Comparison of ENCODE assay signal across 26 cellular contexts in genomic region chr16:87618216-87618615, GRCh38. TPM values are rescaled to one million over a fixed set of nuclear protein-coding genes. Genes with fewer than 3 reads are reported as not detected.
"Had no signal": no experiment of that assay in that cellular context is flagged by ENCODE, and none has a peak within 500 bp of the region (broad histone marks: within the 10 kb centered on the region; RNA-seq: fewer than 3 reads in every experiment).

No MANE protein-coding gene starts in this region.

- FAIRE-seq: small intestine, urothelium cell line had no signal

- DNase-seq: islet precursor cell; lower lobe of right lung; mammary epithelial cell; mesenchymal stem cell; occipital lobe; ovary; sigmoid colon; small intestine; spleen; stimulated activated CD4-positive, alpha-beta T cell treated with anti-CD3 and anti-CD28 coated beads, Interleukin-4, amount 100 ng/mL, for 24 hours; stimulated activated naive CD4-positive, alpha-beta T cell; tibial artery; trophoblast cell; upper lobe of right lung had no signal

- H3K9me3 Mint-ChIP-seq: naive thymus-derived CD8-positive, alpha-beta T cell; nephron; neural crest cell; stimulated activated effector memory CD8-positive, alpha-beta T cell treated with anti-CD3 and anti-CD28 coated beads, Interleukin-12 subunit alpha, Interleukin-12 subunit beta, amount 100 ng/mL, for 72 hours; stimulated activated naive CD8-positive, alpha-beta T cell treated with anti-CD3 and anti-CD28 coated beads, Interleukin-15, Interleukin-2, amounts not matched to agents 100 ng/mL and 50 ng/mL, for 24 hours had no signal

- H3K27ac ChIP-seq: hepatocyte, lower lobe of right lung, neutrophil, ovary, right atrium auricular region, sigmoid colon, spleen, suprapubic skin, thoracic aorta, tibial artery, upper lobe of right lung had no signal

- H2AFZ ChIP-seq: hepatocyte had no signal

- H3K4me2 ChIP-seq: hepatocyte had no signal

- H3K4me1 ChIP-seq: lower lobe of right lung, right atrium auricular region, sigmoid colon, spleen, suprapubic skin, tibial artery, upper lobe of right lung had no signal

- H3K36me3 ChIP-seq: lower lobe of right lung, neutrophil, ovary, right atrium auricular region, sigmoid colon, spleen, suprapubic skin, thoracic aorta, tibial artery, upper lobe of right lung had no signal

- H3K36me3 Mint-ChIP-seq: naive thymus-derived CD8-positive, alpha-beta T cell; stimulated activated effector memory CD8-positive, alpha-beta T cell treated with anti-CD3 and anti-CD28 coated beads, Interleukin-12 subunit alpha, Interleukin-12 subunit beta, amount 100 ng/mL, for 72 hours had no signal

- H3K4me3 Mint-ChIP-seq: naive thymus-derived CD8-positive, alpha-beta T cell; nephron; neural crest cell; stimulated activated effector memory CD8-positive, alpha-beta T cell treated with anti-CD3 and anti-CD28 coated beads, Interleukin-12 subunit alpha, Interleukin-12 subunit beta, amount 100 ng/mL, for 72 hours; stimulated activated naive CD8-positive, alpha-beta T cell treated with anti-CD3 and anti-CD28 coated beads, Interleukin-15, Interleukin-2, amounts not matched to agents 100 ng/mL and 50 ng/mL, for 24 hours had no signal

- H3K27me3 Mint-ChIP-seq: progenitor cell of endocrine pancreas had no signal

- H3K27ac Mint-ChIP-seq: naive thymus-derived CD8-positive, alpha-beta T cell; nephron; progenitor cell of endocrine pancreas; stimulated activated effector memory CD8-positive, alpha-beta T cell treated with anti-CD3 and anti-CD28 coated beads, Interleukin-12 subunit alpha, Interleukin-12 subunit beta, amount 100 ng/mL, for 72 hours; stimulated activated naive CD8-positive, alpha-beta T cell treated with anti-CD3 and anti-CD28 coated beads, Interleukin-15, Interleukin-2, amounts not matched to agents 100 ng/mL and 50 ng/mL, for 24 hours had no signal

- H3K9me3 ChIP-seq: lower lobe of right lung, neutrophil, ovary, right atrium auricular region, sigmoid colon, spleen, suprapubic skin, thoracic aorta, tibial artery, upper lobe of right lung had no signal

- H3K4me3 ChIP-seq: hepatocyte, lower lobe of right lung, ovary, right atrium auricular region, sigmoid colon, spleen, suprapubic skin, thoracic aorta, tibial artery, upper lobe of right lung had no signal

- H3K79me2 ChIP-seq: hepatocyte had no signal

- H3K27me3 ChIP-seq: hepatocyte, ovary, right atrium auricular region had no signal

- ATAC-seq: lower lobe of right lung; naive thymus-derived CD8-positive, alpha-beta T cell; stimulated activated effector memory CD8-positive, alpha-beta T cell treated with anti-CD3 and anti-CD28 coated beads, Interleukin-12 subunit alpha, Interleukin-12 subunit beta, amount 100 ng/mL, for 72 hours; upper lobe of right lung had no signal

- H3K4me1 Mint-ChIP-seq: naive thymus-derived CD8-positive, alpha-beta T cell; nephron; neural crest cell had no signal

RNA-seq across cellular contexts. Expression of gene JPH3, which starts 15.9 kb away (rescaled TPM):
- total RNA-seq: mammary epithelial cell; naive thymus-derived CD8-positive, alpha-beta T cell; spleen; suprapubic skin; thoracic aorta had no signal
- polyA plus RNA-seq: mammary epithelial cell had no signal
